In the genomic region with DNA sequence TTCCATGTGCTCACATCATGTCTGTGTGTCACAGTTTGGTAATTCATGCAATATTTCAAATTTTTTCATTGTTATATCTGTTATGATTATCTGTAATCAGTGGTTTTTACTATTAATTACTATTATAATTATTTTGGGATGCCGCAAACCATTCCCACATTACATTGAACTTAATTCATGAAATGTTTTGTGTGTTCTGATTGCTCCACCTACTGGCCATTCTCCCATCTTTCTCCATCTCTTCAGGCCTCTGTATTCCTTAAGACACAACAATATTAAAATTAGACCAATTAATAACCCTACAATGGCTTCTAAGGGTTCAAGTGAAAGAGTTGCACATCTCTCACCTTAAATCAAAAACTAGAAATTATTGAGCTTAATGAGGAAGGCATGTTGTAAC, we compare ENCODE assay signal across 9 cellular contexts.
DNase-seq lines count a peak whose midpoint lies in the region; ATAC-seq and TF ChIP-seq lines count a peak whose summit lies in the region.
"Had no signal": no experiment of that assay in that cellular context is flagged by ENCODE, and none has a peak within 500 bp of the region (broad histone marks: within the 10 kb centered on the region; RNA-seq: fewer than 3 reads in every experiment).

No MANE protein-coding gene starts in this region.

- H3K4me2 ChIP-seq in OCI-LY1 (ENCODE audit: low read length) = no peak overlapping the region

- H3K4me1 ChIP-seq in OCI-LY1 (ENCODE audit: insufficient read depth, low read length, severe bottlenecking) (no peaks in the 10 kb centered on the region), colonic mucosa (no peaks in the 10 kb centered on the region)

- H3K9me3 ChIP-seq in OCI-LY1 (ENCODE audit: low read length) = no peaks in the 10 kb centered on the region
- H3K9me3 ChIP-seq in colonic mucosa = no peaks in the 10 kb centered on the region

- H3K9me2 ChIP-seq in OCI-LY1 (ENCODE audit: low read depth, low read length) = no peaks in the 10 kb centered on the region

- no peak overlapping the region for H3K27ac ChIP-seq in OCI-LY1 (ENCODE audit: low read depth, low read length, poor library complexity, severe bottlenecking)
- no peak overlapping the region for H3K27ac ChIP-seq in colonic mucosa

- no peaks in the 10 kb centered on the region for H3K79me2 ChIP-seq in OCI-LY1 (ENCODE audit: insufficient read depth, low read length)

- H3K27ac Mint-ChIP-seq in progenitor cell of endocrine pancreas = no peak overlapping the region

- H3K27me3 ChIP-seq in OCI-LY1 (ENCODE audit: insufficient read depth, low read length) = no peaks in the 10 kb centered on the region
- no peaks in the 10 kb centered on the region for H3K27me3 ChIP-seq in colonic mucosa

- no peaks in the 10 kb centered on the region for H3K36me3 Mint-ChIP-seq in progenitor cell of endocrine pancreas (ENCODE audit: insufficient read depth)

- no peaks in the 10 kb centered on the region for H3K36me3 ChIP-seq in OCI-LY1 (ENCODE audit: insufficient read depth, low read length)
- no peaks in the 10 kb centered on the region for H3K36me3 ChIP-seq in colonic mucosa

- no peaks in the 10 kb centered on the region for H3K27me3 Mint-ChIP-seq in progenitor cell of endocrine pancreas

- H3F3A ChIP-seq in OCI-LY1 (ENCODE audit: insufficient read depth, low read length) = no peaks in the 10 kb centered on the region

- H3K4me1 Mint-ChIP-seq in progenitor cell of endocrine pancreas (ENCODE audit: low read depth) = no peaks in the 10 kb centered on the region

- ATAC-seq in HG02981 (IDR thresholded peaks at IDR 0.05; ENCODE audit: unreplicated experiment) (no peak), GM19035 (IDR thresholded peaks at IDR 0.05; ENCODE audit: unreplicated experiment) (no peak)

- peak; percentile 0 for DNase-seq in NCI-H1092 treated with DMSO at 0.1 percent for 48 hours (lab: John Stamatoyannopoulos, UW)
- DNase-seq in NCI-H1092 (lab: John Stamatoyannopoulos, UW) = no peak
- DNase-seq in epithelial cell of proximal tubule (ENCODE audit: low read depth) = no peak
- DNase-seq in progenitor cell of endocrine pancreas (ENCODE audit: low spot score, unreplicated experiment) = no peak
- DNase-seq in colonic mucosa = no peak
- DNase-seq: stimulated activated CD4-positive, alpha-beta T cell treated with anti-CD3 and anti-CD28 coated beads, Interleukin-4, amount 100 ng/mL, for 1 hour had no signal

- H3K4me3 ChIP-seq in OCI-LY1 (ENCODE audit: low read depth, low read length, poor library complexity, severe bottlenecking) = no peak overlapping the region
- H3K4me3 ChIP-seq in epithelial cell of proximal tubule (ENCODE audit: low read depth, low read length) = no peak overlapping the region
- no peak overlapping the region for H3K4me3 ChIP-seq in colonic mucosa

- intact Hi-C loops in colonic mucosa (cut with DNase I) = loop anchor here (10.0 kb wide), 1 partner anchor 798 kb away; no protein-coding TSS in a partner anchor

- H3K9ac ChIP-seq in OCI-LY1 (ENCODE audit: low read length) (no peak overlapping the region), colonic mucosa (ENCODE audit: low read depth in 2 of 2, low read length in 2 of 2) (no peak overlapping the region)

- peak; percentile 54; the same call in 1 of the 2 replicates for TF ChIP-seq CTCF in OCI-LY1 (IDR thresholded peaks at IDR 0.05; ENCODE audit: low read length)
- TF ChIP-seq CTCF in epithelial cell of proximal tubule (conservative IDR thresholded peaks at IDR 0.05; ENCODE audit: low read depth, low read length) = peak; percentile 74
- peak; percentile 72 for TF ChIP-seq CTCF in progenitor cell of endocrine pancreas (IDR thresholded peaks at IDR 0.05; ENCODE audit: unreplicated experiment)
- no peak for TF ChIP-seq CTCF in colonic mucosa (IDR thresholded peaks at IDR 0.05)

- H4K20me1 ChIP-seq in OCI-LY1 (ENCODE audit: insufficient read depth, low read length) = no peaks in the 10 kb centered on the region

- peaks cover 8% of the 10 kb centered on the region for H3K9me3 Mint-ChIP-seq in progenitor cell of endocrine pancreas (ENCODE audit: low read depth)

- H2AFZ ChIP-seq in OCI-LY1 (ENCODE audit: low read length) = no peak overlapping the region

- H3K4me3 Mint-ChIP-seq in progenitor cell of endocrine pancreas (ENCODE audit: low read depth) = no peak overlapping the region
